In genomic region chr10:15660990-15661389, GRCh38 we compare ENCODE assay signal across 18 cellular contexts. TPM values are rescaled to one million over a fixed set of nuclear protein-coding genes. Genes with fewer than 3 reads are reported as not detected.
DNase-seq lines count a peak whose midpoint lies in the region; ATAC-seq and TF ChIP-seq lines count a peak whose summit lies in the region.
"Had no signal": no experiment of that assay in that cellular context is flagged by ENCODE, and none has a peak within 500 bp of the region (broad histone marks: within the 10 kb centered on the region; RNA-seq: fewer than 3 reads in every experiment).

No MANE protein-coding gene starts in this region.

- H2AFZ ChIP-seq in neuronal stem cell (ENCODE audit: low read length) = no peak overlapping the region

- H3K4me1 Mint-ChIP-seq in WTC11 = no peaks in the 10 kb centered on the region
- no peaks in the 10 kb centered on the region for H3K4me1 Mint-ChIP-seq in natural killer cell treated with Interleukin-12 subunit alpha and Interleukin-12 subunit beta and Interleukin-15 and Interleukin-18, amount 100 ng/mL, for 72 hours (ENCODE audit: low read depth in 2 of 2)
- H3K4me1 Mint-ChIP-seq: T-cell had no signal

- no peak overlapping the region for H3K4me3 ChIP-seq in neuronal stem cell (ENCODE audit: low read length in 2 of 2)

- H3K9me3 ChIP-seq in neuronal stem cell (replicated peaks in 1 of 2; ENCODE audit: control insufficient read depth in 2 of 2, insufficient read depth in 1 of 2, low read depth in 1 of 2, low read length in 2 of 2) = no peaks in the 10 kb centered on the region

- H3K4me1 ChIP-seq in neuronal stem cell (ENCODE audit: control insufficient read depth in 2 of 2, insufficient read depth in 1 of 2, low read depth in 1 of 2, low read length in 2 of 2) = no peaks in the 10 kb centered on the region

- H2BK5ac ChIP-seq in neuronal stem cell (ENCODE audit: low read length) = no peak overlapping the region

- H4K91ac ChIP-seq in neuronal stem cell (ENCODE audit: low read depth, low read length, poor library complexity) = no peak overlapping the region

- no peaks in the 10 kb centered on the region for H3K27me3 Mint-ChIP-seq in WTC11 (ENCODE audit: low read depth)
- peaks cover 5 to 13% of the 10 kb centered on the region in 2 donors for H3K27me3 Mint-ChIP-seq in natural killer cell treated with Interleukin-12 subunit alpha and Interleukin-12 subunit beta and Interleukin-15 and Interleukin-18, amount 100 ng/mL, for 72 hours

- 0 out of 2 replicates have a peak, but pooled peaks have one; percentile 20 for TF ChIP-seq CTCF in 22Rv1 (IDR thresholded peaks at IDR 0.05)
- peak; percentile 8; the same call in 1 of the 2 replicates for TF ChIP-seq CTCF in C4-2B (conservative IDR thresholded peaks at IDR 0.05)
- no peak for TF ChIP-seq CTCF in WTC11 (IDR thresholded peaks at IDR 0.05)

- no peaks in the 10 kb centered on the region for H3K36me3 Mint-ChIP-seq in WTC11
- H3K36me3 Mint-ChIP-seq in natural killer cell treated with Interleukin-12 subunit alpha and Interleukin-12 subunit beta and Interleukin-15 and Interleukin-18, amount 100 ng/mL, for 72 hours = no peaks in the 10 kb centered on the region
- H3K36me3 Mint-ChIP-seq: T-cell had no signal

- no peak overlapping the region for H3K27ac Mint-ChIP-seq in WTC11
- no peak overlapping the region for H3K27ac Mint-ChIP-seq in natural killer cell treated with Interleukin-12 subunit alpha and Interleukin-12 subunit beta and Interleukin-15 and Interleukin-18, amount 100 ng/mL, for 72 hours
- H3K27ac Mint-ChIP-seq: T-cell had no signal

- no peak overlapping the region for H3K4me2 ChIP-seq in neuronal stem cell (ENCODE audit: insufficient read depth, low read length, poor library complexity, severe bottlenecking)

- no peak overlapping the region for H3K4me3 Mint-ChIP-seq in WTC11
- no peak overlapping the region for H3K4me3 Mint-ChIP-seq in natural killer cell treated with Interleukin-12 subunit alpha and Interleukin-12 subunit beta and Interleukin-15 and Interleukin-18, amount 100 ng/mL, for 72 hours
- H3K4me3 Mint-ChIP-seq: T-cell had no signal

- no peak overlapping the region for H2BK12ac ChIP-seq in neuronal stem cell (ENCODE audit: low read length)

- H3K27ac ChIP-seq in 22Rv1 (no peak overlapping the region), C4-2B (no peak overlapping the region), neuronal stem cell (replicated peaks; ENCODE audit: low read length) (no peak overlapping the region)

- CTCF ChIA-PET in WTC11 (lab: Charles Lee) = interaction anchor here (0.6 to 1.6 kb wide), 8 partner anchors 9 to 222 kb away, joined by 3 to 10 read pairs (median 4); partner anchors contain the start of gene ITGA8

- H3K14ac ChIP-seq in neuronal stem cell (ENCODE audit: low read length) = no peak overlapping the region

- no peak overlapping the region for H4K8ac ChIP-seq in neuronal stem cell (ENCODE audit: low read depth, low read length)

- POLR2A ChIA-PET in WTC11 (lab: Charles Lee) = no interaction called here

- H2BK15ac ChIP-seq in neuronal stem cell (ENCODE audit: low read length) = no peak overlapping the region

- peak; percentile 31 for DNase-seq in WTC11 (ENCODE audit: low spot score)
- peak; percentile 3 for DNase-seq in iPS DF 4.7 (ENCODE audit: extremely low read depth, low spot score)
- DNase-seq in neuronal stem cell (ENCODE audit: low spot score) = no peak
- DNase-seq in natural killer cell treated with Interleukin-12 subunit alpha and Interleukin-12 subunit beta and Interleukin-15 and Interleukin-18, amount 100 ng/mL, for 72 hours (ENCODE audit: low spot score) = no peak
- DNase-seq: DND-41, GOT3, KBM-7, NCI-H187 treated with DMSO at 0.1 percent for 48 hours, NCI-H446, NCI-H526 treated with DMSO at 0.1 percent for 48 hours, PC-3, RPMI8226, SIG-M5, T-cell had no signal

- H2AK5ac ChIP-seq in neuronal stem cell (ENCODE audit: low read depth, low read length) = no peak overlapping the region

- no peak overlapping the region for H3K4ac ChIP-seq in neuronal stem cell (ENCODE audit: low read length)

- no CpG with 5 or more reads among the region's 5 CpGs for WGBS in neuronal stem cell (ENCODE audit: extremely low coverage in 2 of 2, insufficient read length in 2 of 2, insufficient replicate concordance in 1 of 2), 2 donors

- no peaks in the 10 kb centered on the region for H3K79me1 ChIP-seq in neuronal stem cell (ENCODE audit: low read depth, low read length)

- H3K27me3 ChIP-seq in neuronal stem cell (ENCODE audit: control insufficient read depth in 3 of 3, insufficient read depth in 3 of 3, low read depth in 1 of 3, low read length in 3 of 3) = no peaks in the 10 kb centered on the region

- no peak overlapping the region for H2BK120ac ChIP-seq in neuronal stem cell (ENCODE audit: low read depth, low read length)

- no peak overlapping the region for H3K18ac ChIP-seq in neuronal stem cell (ENCODE audit: low read length)

- no peak overlapping the region for H3K23ac ChIP-seq in neuronal stem cell (ENCODE audit: low read depth, low read length, poor library complexity)

- H3K36me3 ChIP-seq in neuronal stem cell (replicated peaks in 1 of 2; ENCODE audit: control insufficient read depth in 2 of 2, insufficient read depth in 2 of 2, low read length in 2 of 2) = no peaks in the 10 kb centered on the region

- peak; percentile 95 for ATAC-seq in WTC11
- no peak for ATAC-seq in GM21717 (IDR thresholded peaks at IDR 0.05; ENCODE audit: unreplicated experiment)
- ATAC-seq in natural killer cell treated with Interleukin-12 subunit alpha and Interleukin-12 subunit beta and Interleukin-15 and Interleukin-18, amount 100 ng/mL, for 72 hours = no peak
- ATAC-seq: PC-3, SK-N-SH treated with all-trans-retinoic acid at 6 μM for 48 hours, T-cell had no signal

- H3K9me3 Mint-ChIP-seq in WTC11 = peaks cover 8% of the 10 kb centered on the region; the same call in 1 of the 2 replicates
- H3K9me3 Mint-ChIP-seq in natural killer cell treated with Interleukin-12 subunit alpha and Interleukin-12 subunit beta and Interleukin-15 and Interleukin-18, amount 100 ng/mL, for 72 hours = peaks cover 3% of the 10 kb centered on the region
- H3K9me3 Mint-ChIP-seq: T-cell had no signal

- H3K9ac ChIP-seq in neuronal stem cell (ENCODE audit: low read depth, low read length, poor library complexity) = no peak overlapping the region

TF ChIP-seq in WTC11, 78 proteins besides CTCF, POLR2A, EP300 and RAD21 (continues in another document):
- TF ChIP-seq MYBL2 (CRISPR knock-in tag; IDR thresholded peaks at IDR 0.05) (no peak), FOXP4 (CRISPR knock-in tag; IDR thresholded peaks at IDR 0.05) (no peak), ELF4 (CRISPR knock-in tag; IDR thresholded peaks at IDR 0.05; ENCODE audit: low read depth) (no peak), ATF1 (CRISPR knock-in tag; IDR thresholded peaks at IDR 0.05) (no peak), JUN (CRISPR knock-in tag; IDR thresholded peaks at IDR 0.05) (no peak), SP1 (CRISPR knock-in tag; conservative IDR thresholded peaks at IDR 0.05) (no peak), CREB1 (CRISPR knock-in tag; IDR thresholded peaks at IDR 0.05) (no peak), CDX4 (CRISPR knock-in tag; IDR thresholded peaks at IDR 0.05; ENCODE audit: borderline replicate concordance) (no peak), NFE2L1 (CRISPR knock-in tag; IDR thresholded peaks at IDR 0.05) (no peak), ATF6 (CRISPR knock-in tag; IDR thresholded peaks at IDR 0.05) (no peak)

RNA-seq across cellular contexts. Expression of gene ITGA8, which starts 58.7 kb away (rescaled TPM):
- 0.02 TPM in 1 of 3 replicates, not detected in the others for total RNA-seq in WTC11 (2021)
- polyA plus RNA-seq in neuronal stem cell (2013, experiment 1 of 2) = not detected
- polyA plus RNA-seq in neuronal stem cell (2013, experiment 2 of 2) = not detected
- not detected for total RNA-seq in natural killer cell treated with Interleukin-12 subunit alpha and Interleukin-12 subunit beta and Interleukin-15 and Interleukin-18, amount 100 ng/mL, for 72 hours
- total RNA-seq: PC-3 had no signal

Comparison
In these comparisons a context has a peak if more than half of its experiments do, and no peak if none do; other contexts are left out.
1. DNase-seq: peak in WTC11 (single experiment) and iPS DF 4.7 (single experiment); none in neuronal stem cell (single experiment) and natural killer cell treated with Interleukin-12 subunit alpha and Interleukin-12 subunit beta and Interleukin-15 and Interleukin-18, amount 100 ng/mL, for 72 hours (single experiment).